In the genomic region with DNA sequence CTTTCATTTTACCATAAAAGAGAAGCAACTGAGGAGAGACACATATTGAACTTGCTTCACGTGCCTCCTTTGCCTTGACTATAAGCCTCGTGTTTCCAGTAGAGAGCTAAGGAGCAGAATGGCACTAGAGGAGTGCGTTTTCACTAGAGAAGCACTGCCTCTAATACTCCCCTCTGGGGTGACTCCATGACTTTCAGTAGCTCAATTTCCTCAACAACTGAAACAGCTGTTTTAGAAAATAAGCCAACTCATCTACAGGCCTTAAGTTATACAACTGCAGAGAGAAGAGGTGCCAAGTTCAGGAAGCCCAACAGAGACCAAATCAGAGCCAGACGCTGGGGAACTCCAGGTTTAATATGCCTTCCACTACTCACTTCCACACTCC, we compare ENCODE assay signal across 8 cellular contexts. TPM values are rescaled to one million over a fixed set of nuclear protein-coding genes. Genes with fewer than 3 reads are reported as not detected.
DNase-seq lines count a peak whose midpoint lies in the region; ATAC-seq and TF ChIP-seq lines count a peak whose summit lies in the region.

No MANE protein-coding gene starts in this region.

- H3K4me3 ChIP-seq in GM23338, result peak overlapping the region; percentile 71
- H3K4me3 ChIP-seq in Panc1 (ENCODE audit: low read depth in 2 of 2, low read length in 2 of 2), result peak overlapping the region; percentile 82 to 85

- no peak for DNase-seq in GM23338 (ENCODE audit: low spot score)
- no peak for DNase-seq in Panc1 (ENCODE audit: low read depth, low spot score)
- no peak for DNase-seq in endothelial cell (ENCODE audit: low spot score)
- no peak for DNase-seq in neural crest cell (ENCODE audit: low read depth, low spot score)
- no peak for DNase-seq in posterior vena cava (ENCODE audit: low spot score)
- no peak for DNase-seq in NCI-H1694 (lab: John Stamatoyannopoulos, UW)
- DNase-seq in ureter (ENCODE audit: low spot score), result no peak

- H3K4me3 Mint-ChIP-seq in GM23338 (peak overlapping the region; percentile 88), endothelial cell (ENCODE audit: unreplicated experiment) (peak overlapping the region; percentile 97), neural crest cell (peak overlapping the region; percentile 92)

- H3K27ac Mint-ChIP-seq in GM23338, result peak overlapping the region; percentile 64; the same call in 1 of the 2 replicates
- peak overlapping the region; percentile 30 for H3K27ac Mint-ChIP-seq in endothelial cell (ENCODE audit: unreplicated experiment)
- peak overlapping the region; percentile 68 for H3K27ac Mint-ChIP-seq in neural crest cell (ENCODE audit: unreplicated experiment)

- peaks cover 3% of the 10 kb centered on the region; the same call in 1 of the 3 replicates for H3K9me3 Mint-ChIP-seq in GM23338
- H3K9me3 Mint-ChIP-seq in endothelial cell (ENCODE audit: unreplicated experiment), result no peaks in the 10 kb centered on the region
- H3K9me3 Mint-ChIP-seq in neural crest cell, result no peaks in the 10 kb centered on the region

- H3K4me2 ChIP-seq in GM23338, result peak overlapping the region; percentile 92

- H3K4me1 ChIP-seq in GM23338 (ENCODE audit: insufficient read depth) (peaks cover 29% of the 10 kb centered on the region), Panc1 (ENCODE audit: control insufficient read depth, insufficient read depth, low read length) (peaks cover 11% of the 10 kb centered on the region)

- H3K27me3 Mint-ChIP-seq in GM23338 (ENCODE audit: insufficient read depth, low read depth, poor library complexity) (no peaks in the 10 kb centered on the region), endothelial cell (ENCODE audit: unreplicated experiment) (peaks cover 5% of the 10 kb centered on the region), neural crest cell (ENCODE audit: low read depth) (no peaks in the 10 kb centered on the region)

- TF ChIP-seq CTCF in GM23338 (conservative IDR thresholded peaks at IDR 0.05; ENCODE audit: low read depth in 2 of 2), result no peak
- no peak for TF ChIP-seq CTCF in Panc1 (IDR thresholded peaks at IDR 0.05)
- TF ChIP-seq CTCF in endothelial cell (IDR thresholded peaks at IDR 0.05; ENCODE audit: unreplicated experiment), result no peak
- no peak for TF ChIP-seq CTCF in neural crest cell (conservative IDR thresholded peaks at IDR 0.05)

- no TSS peak for BruUV-seq in Panc1 (replicated peaks; lab: Mats Ljungman, UMichigan)

- POLR2A ChIA-PET in Panc1 (lab: Charles Lee), result no interaction called here

- no peak overlapping the region for H2AFZ ChIP-seq in GM23338

- intact Hi-C loops in Panc1 (cut with micrococcal nuclease; ENCODE audit: unreplicated experiment), result no loop called here
- intact Hi-C loops in posterior vena cava (cut with DNase I), result no loop called here

- H4K20me1 ChIP-seq in GM23338 (replicated peaks; ENCODE audit: insufficient read depth), result peaks cover 51% of the 10 kb centered on the region

- H3K36me3 Mint-ChIP-seq in GM23338 (ENCODE audit: low read depth) (no peaks in the 10 kb centered on the region; the same call in 2 of the 3 replicates), endothelial cell (ENCODE audit: low read depth, unreplicated experiment) (peaks cover 10% of the 10 kb centered on the region), neural crest cell (ENCODE audit: low read depth) (no peaks in the 10 kb centered on the region)

- peaks cover 42% of the 10 kb centered on the region for H3K4me1 Mint-ChIP-seq in GM23338
- H3K4me1 Mint-ChIP-seq in endothelial cell (ENCODE audit: unreplicated experiment), result peaks cover 34% of the 10 kb centered on the region
- peaks cover 54% of the 10 kb centered on the region for H3K4me1 Mint-ChIP-seq in neural crest cell

- no peak for ATAC-seq in GM23338
- ATAC-seq in Panc1, result no peak
- ATAC-seq in HG03439 (IDR thresholded peaks at IDR 0.05; ENCODE audit: unreplicated experiment), result no peak

- peaks cover 13% of the 10 kb centered on the region for H3F3A ChIP-seq in GM23338 (replicated peaks; ENCODE audit: low read depth)

- no peaks in the 10 kb centered on the region for H3K27me3 ChIP-seq in GM23338 (ENCODE audit: insufficient read depth)
- H3K27me3 ChIP-seq in Panc1 (ENCODE audit: control insufficient read depth, insufficient read depth, low read length), result no peaks in the 10 kb centered on the region

- CTCF ChIA-PET in Panc1 (lab: Charles Lee), result no interaction called here

- H3K27ac ChIP-seq in GM23338 (ENCODE audit: low read depth) (peak overlapping the region; percentile 13; the same call in 1 of the 2 replicates), Panc1 (ENCODE audit: low read length) (peak overlapping the region; percentile 89)

- in situ Hi-C loops in Panc1 (cut with HindIII; ENCODE audit: low pct_unique_long_range_greater_than_20kb, low sequenced_read_pairs), result no loop called here

- H3K79me2 ChIP-seq in GM23338 (replicated peaks; ENCODE audit: insufficient read depth), result peaks cover 64% of the 10 kb centered on the region

- no peaks in the 10 kb centered on the region for H3K36me3 ChIP-seq in GM23338 (ENCODE audit: insufficient read depth)
- H3K36me3 ChIP-seq in Panc1 (ENCODE audit: control insufficient read depth, insufficient read depth, low read length), result no peaks in the 10 kb centered on the region; the same call in 1 of the 2 replicates

- H3K9me3 ChIP-seq in Panc1 (ENCODE audit: control insufficient read depth, insufficient read depth, low read depth, low read length), result no peaks in the 10 kb centered on the region

- H3K9me2 ChIP-seq in GM23338 (ENCODE audit: insufficient read depth), result no peaks in the 10 kb centered on the region

TF ChIP-seq in GM23338, 12 proteins besides CTCF, POLR2A, EP300 and RAD21 (continues in another document):
- TF ChIP-seq STAT1 (IDR thresholded peaks at IDR 0.05; ENCODE audit: unreplicated experiment) (no peak), ZNF331 (CRISPR knock-in tag; IDR thresholded peaks at IDR 0.05; ENCODE audit: low read depth) (no peak), EZH2phosphoT487 (IDR thresholded peaks at IDR 0.05; ENCODE audit: unreplicated experiment) (no peak), JUNB (IDR thresholded peaks at IDR 0.05; ENCODE audit: unreplicated experiment) (no peak), CREB1 (CRISPR knock-in tag; IDR thresholded peaks at IDR 0.05; ENCODE audit: low read depth) (no peak), NANOG (IDR thresholded peaks at IDR 0.05; ENCODE audit: borderline replicate concordance) (no peak), EZH2 (IDR thresholded peaks at IDR 0.05; ENCODE audit: low read depth, unreplicated experiment) (no peak)
- TF ChIP-seq, protein P1, sequence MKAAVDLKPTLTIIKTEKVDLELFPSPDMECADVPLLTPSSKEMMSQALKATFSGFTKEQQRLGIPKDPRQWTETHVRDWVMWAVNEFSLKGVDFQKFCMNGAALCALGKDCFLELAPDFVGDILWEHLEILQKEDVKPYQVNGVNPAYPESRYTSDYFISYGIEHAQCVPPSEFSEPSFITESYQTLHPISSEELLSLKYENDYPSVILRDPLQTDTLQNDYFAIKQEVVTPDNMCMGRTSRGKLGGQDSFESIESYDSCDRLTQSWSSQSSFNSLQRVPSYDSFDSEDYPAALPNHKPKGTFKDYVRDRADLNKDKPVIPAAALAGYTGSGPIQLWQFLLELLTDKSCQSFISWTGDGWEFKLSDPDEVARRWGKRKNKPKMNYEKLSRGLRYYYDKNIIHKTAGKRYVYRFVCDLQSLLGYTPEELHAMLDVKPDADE (IDR thresholded peaks at IDR 0.05), result no peak

RNA-seq across cellular contexts. Expression of gene UBP1, which starts 1.9 kb away (rescaled TPM):
- 65.6 and 66.8 TPM in 2 replicates for total RNA-seq in GM23338 (2014; rRNA removed; shearing (Covaris generic))
- polyA plus RNA-seq in GM23338 (2016; fragmentation: Nextera tagmentation; extraction: Ambion mirVana), result 16.3 and 16.8 TPM in 2 replicates
- 62.4 TPM for total RNA-seq in Panc1 (2021; ENCODE audit: unreplicated experiment)
- polyA plus RNA-seq in Panc1 (2012; ENCODE audit: insufficient read length), result 32.1 TPM
- total RNA-seq in endothelial cell (ENCODE audit: unreplicated experiment), result 83.3 TPM
- total RNA-seq in neural crest cell, result 81.9 and 90.9 TPM in 2 replicates
- 10 to 100 TPM; 57.5 to 66.5 TPM for total RNA-seq in posterior vena cava
- total RNA-seq in ureter, result 73.7 TPM
